8 cellular contexts compared by ENCODE assay signal in the genomic region with DNA sequence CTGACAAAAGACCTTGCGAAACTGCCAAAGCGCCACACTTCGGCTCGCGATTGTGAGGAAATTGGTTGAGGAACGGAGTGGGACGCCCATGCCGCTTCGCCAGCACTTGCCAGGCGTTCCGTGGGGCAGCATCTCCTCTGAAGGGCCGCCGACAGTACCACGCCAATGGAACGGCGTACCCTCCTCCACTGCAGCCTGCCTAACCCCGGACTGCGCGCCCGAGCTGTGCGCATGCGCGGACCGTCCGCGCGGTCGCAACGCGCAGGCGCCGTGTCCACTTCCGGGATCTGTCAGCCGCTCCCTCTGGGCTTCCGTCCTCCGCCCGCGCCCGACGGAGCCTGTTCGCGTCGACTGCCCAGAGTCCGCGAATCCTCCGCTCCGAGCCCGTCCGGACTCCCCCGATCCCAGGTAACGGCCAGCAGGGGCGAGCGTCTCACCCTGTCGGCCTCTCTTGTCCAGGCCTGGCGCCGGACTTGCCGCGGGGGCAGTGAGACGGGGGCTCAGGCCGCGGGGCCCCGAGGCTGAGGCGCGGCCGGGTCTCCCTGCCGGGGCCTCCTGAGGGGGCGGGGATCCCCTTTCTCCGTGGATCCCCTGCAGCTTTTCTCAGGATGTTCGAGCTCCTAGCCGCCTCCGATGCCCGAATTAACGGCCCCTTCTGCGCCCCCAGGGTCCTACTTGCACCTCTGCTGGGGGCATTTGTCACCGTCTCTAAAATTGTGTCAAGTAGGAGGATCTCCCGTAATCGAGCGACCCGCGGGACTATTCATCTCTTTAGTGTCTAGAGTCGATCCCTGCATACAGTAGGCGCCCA. TPM values are rescaled to one million over a fixed set of nuclear protein-coding genes. Genes with fewer than 3 reads are reported as not detected.
DNase-seq lines count a peak whose midpoint lies in the region; ATAC-seq, FAIRE-seq and TF ChIP-seq lines count a peak whose summit lies in the region.

A gene (plus strand): TSS at position 302 of the 811 bp plus-strand sequence. CDS start 7,456 bp downstream, outside the sequence.

- H3K4me3 ChIP-seq in Caco-2 (ENCODE audit: low read depth, low read length): peak within 1 kb of the TSS; percentile 73
- H3K4me3 ChIP-seq in H1 (ENCODE audit: extremely low read depth in 1 of 4, insufficient read depth in 2 of 4, low read depth in 3 of 4, low read length in 4 of 4): peak within 1 kb of the TSS; percentile 70 to 99 (median 94)
- H3K4me3 ChIP-seq in mesenchymal stem cell (ENCODE audit: insufficient read depth in 1 of 2, low read depth in 1 of 2, low read length in 2 of 2): peak within 1 kb of the TSS; percentile 82 to 90

- H3K9me3 ChIP-seq in Caco-2 (no peaks in the 10 kb centered on the region), H1 (ENCODE audit: insufficient read depth in 2 of 2, low read depth in 1 of 2, low read length in 1 of 2) (no peaks in the 10 kb centered on the region), mesenchymal stem cell (ENCODE audit: control insufficient read depth, low read length) (no peaks in the 10 kb centered on the region)

- no peak for TF ChIP-seq RAD21 in H1 (IDR thresholded peaks at IDR 0.05 in 1 of 2, conservative IDR thresholded peaks at IDR 0.05 in 1 of 2; ENCODE audit: low read depth in 2 of 2, low read length in 2 of 2)

- peaks cover 0 to 4% of the 10 kb centered on the region in 2 experiments for H4K20me1 ChIP-seq in H1 (replicated peaks in 1 of 2; ENCODE audit: control insufficient read depth in 1 of 2, insufficient read depth in 2 of 2, low read length in 2 of 2)

- TF ChIP-seq CTCF in Caco-2 (IDR thresholded peaks at IDR 0.05; ENCODE audit: insufficient read depth in 1 of 2, low read depth in 1 of 2, low read length in 1 of 2, severe bottlenecking in 1 of 2, unreplicated experiment in 1 of 2) (peak in 1 of 2 experiments; percentile 30), H1 (IDR thresholded peaks at IDR 0.05; ENCODE audit: control extremely low read depth in 1 of 3, insufficient read depth in 1 of 3, low read depth in 1 of 3, low read length in 3 of 3) (peak; percentile 0 to 25 (median 23); a peak in 2 of 4 replicates)

- H4K8ac ChIP-seq in H1 (ENCODE audit: extremely low read depth, insufficient read depth, low read length) (peak within 1 kb of the TSS; percentile 90), mesenchymal stem cell (ENCODE audit: low read length) (peak within 1 kb of the TSS; percentile 99)

- H3K27me3 Mint-ChIP-seq in Caco-2 (ENCODE audit: insufficient read depth, unreplicated experiment): no peaks in the 10 kb centered on the region

- H3K27ac Mint-ChIP-seq in Caco-2 (ENCODE audit: unreplicated experiment): peak within 1 kb of the TSS; percentile 91

- H3K79me1 ChIP-seq in H1 (ENCODE audit: low read depth, low read length) (no peaks in the 10 kb centered on the region; the same call in 1 of the 2 replicates), mesenchymal stem cell (replicated peaks; ENCODE audit: low read length, poor library complexity, severe bottlenecking) (peaks cover 6% of the 10 kb centered on the region)

- peak; percentile 92 to 93 for TF ChIP-seq POLR2A in H1 (IDR thresholded peaks at IDR 0.05; ENCODE audit: control extremely low read depth in 1 of 2, low read depth in 2 of 2, low read length in 2 of 2)

- no peak within 1 kb of the TSS for H3K23ac ChIP-seq in H1 (ENCODE audit: insufficient read length)
- H3K23ac ChIP-seq in mesenchymal stem cell (ENCODE audit: low read length in 2 of 2): peak within 1 kb of the TSS in 1 of 2 experiments; percentile 83

- CTCF ChIA-PET in Caco-2 (lab: Charles Lee) (interaction anchor here (0.5 to 0.6 kb wide), 2 partner anchors 279 to 1294 kb away, joined by 3 to 5 read pairs; no protein-coding TSS in a partner anchor), H1 (lab: Charles Lee; ENCODE audit: partially characterized antibody) (interaction anchor here (0.9 to 8.3 kb wide), 3 partner anchors 12 to 83 kb away, joined by 3 to 50 read pairs (median 3); a partner anchor contains a TSS)

- peak within 1 kb of the TSS; percentile 96 for H3K4me3 Mint-ChIP-seq in Caco-2 (ENCODE audit: unreplicated experiment)

- peak within 1 kb of the TSS; percentile 81 for H2BK120ac ChIP-seq in H1 (replicated peaks; ENCODE audit: low read depth, low read length)
- H2BK120ac ChIP-seq in mesenchymal stem cell (ENCODE audit: low read depth, low read length): no peak within 1 kb of the TSS

- H3K56ac ChIP-seq in H1 (replicated peaks; ENCODE audit: insufficient read length, low read depth, low read length): peak within 1 kb of the TSS; percentile 92

- intact Hi-C loops in Caco-2 (cut with micrococcal nuclease; ENCODE audit: unreplicated experiment): loop anchor here (5.0 kb wide), 1 partner anchor 61 kb away; no protein-coding TSS in a partner anchor

- no peaks in the 10 kb centered on the region for H3K36me3 ChIP-seq in Caco-2 (ENCODE audit: control insufficient read depth, insufficient read depth, low read length)
- H3K36me3 ChIP-seq in H1 (ENCODE audit: control insufficient read depth in 2 of 4, insufficient read depth in 4 of 4, low read length in 3 of 4): no peaks in the 10 kb centered on the region
- no peaks in the 10 kb centered on the region for H3K36me3 ChIP-seq in mesenchymal stem cell (ENCODE audit: control insufficient read depth in 1 of 2, insufficient read depth in 2 of 2, low read depth in 1 of 2, low read length in 2 of 2)

- peaks cover 0 to 38% of the 10 kb centered on the region in 2 experiments; a peak in 3 of 4 replicates for H3K79me2 ChIP-seq in H1 (ENCODE audit: control insufficient read depth in 1 of 2, insufficient read depth in 2 of 2, low read length in 2 of 2)

- peaks cover 8% of the 10 kb centered on the region for H3K4me1 ChIP-seq in Caco-2
- H3K4me1 ChIP-seq in H1 (replicated peaks in 1 of 4; ENCODE audit: control insufficient read depth in 3 of 4, insufficient read depth in 4 of 4, low read length in 3 of 4): no peaks in the 10 kb centered on the region; a peak in 2 of 7 replicates
- peaks cover 13% of the 10 kb centered on the region for H3K4me1 ChIP-seq in mesenchymal stem cell (ENCODE audit: control insufficient read depth, insufficient read depth, low read depth, low read length)

- no peaks in the 10 kb centered on the region for H3K9me3 Mint-ChIP-seq in Caco-2 (ENCODE audit: unreplicated experiment)

- POLR2A ChIA-PET in Caco-2 (lab: Charles Lee) (interaction anchor here (0.6 to 1.2 kb wide), 2 partner anchors 47 to 296 kb away, joined by 3 to 4 read pairs; no protein-coding TSS in a partner anchor), H1 (lab: Charles Lee; ENCODE audit: partially characterized antibody) (interaction anchor here (0.8 to 1.6 kb wide), 7 partner anchors 15 to 279 kb away, joined by 3 to 6 read pairs (median 3); a partner anchor contains a TSS)

- H3K23me2 ChIP-seq in H1 (ENCODE audit: low read depth, low read length): peaks cover 7% of the 10 kb centered on the region

- peak within 1 kb of the TSS; percentile 98 for H3K4ac ChIP-seq in H1 (replicated peaks; ENCODE audit: insufficient read length, low read depth, low read length)
- H3K4ac ChIP-seq in mesenchymal stem cell (ENCODE audit: low read depth in 1 of 2, low read length in 2 of 2): peak within 1 kb of the TSS; percentile 94 to 99

- peaks cover 15% of the 10 kb centered on the region for H3K4me1 Mint-ChIP-seq in Caco-2 (ENCODE audit: low read depth, unreplicated experiment)

- no peak for TF ChIP-seq EP300 in H1 (IDR thresholded peaks at IDR 0.05; ENCODE audit: borderline replicate concordance in 1 of 2, low read depth in 2 of 2, low read length in 2 of 2)

- H2AFZ ChIP-seq in H1 (ENCODE audit: low read length) (0 out of 2 replicates have a peak within 1 kb of the TSS, but pooled peaks have one; percentile 10), mesenchymal stem cell (ENCODE audit: low read depth, low read length) (peak within 1 kb of the TSS; percentile 74)

- WGBS in H1 (ENCODE audit: extremely low coverage in 1 of 2, insufficient coverage in 1 of 2, insufficient read length in 1 of 2, insufficient replicate concordance in 2 of 2, low coverage in 1 of 2, low lambda C conversion rate in 2 of 2, missing lambda C conversion rate in 1 of 2), 2 experiments: 1% methylated on average over 67 of the region's 82 CpGs; no CpG with 5 or more reads in 1 of the 2 experiments
- WGBS in mesenchymal stem cell: under 1% methylated on average over 81 of the region's 82 CpGs

- H3K27me3 ChIP-seq in Caco-2 (replicated peaks; ENCODE audit: control insufficient read depth, insufficient read depth, low read length) (no peaks in the 10 kb centered on the region), H1 (replicated peaks in 1 of 4; ENCODE audit: control insufficient read depth in 3 of 4, extremely low read depth in 1 of 4, insufficient read depth in 3 of 4, low read length in 3 of 4) (no peaks in the 10 kb centered on the region), mesenchymal stem cell (ENCODE audit: control insufficient read depth in 1 of 2, insufficient read depth in 1 of 2, low read length in 2 of 2) (no peaks in the 10 kb centered on the region)

- peak within 1 kb of the TSS; percentile 77 to 97 (median 82) for H3K9ac ChIP-seq in H1 (replicated peaks in 1 of 4; ENCODE audit: extremely low read depth in 1 of 4, low read depth in 3 of 4, low read length in 3 of 4)
- H3K9ac ChIP-seq in mesenchymal stem cell (ENCODE audit: low read length): peak within 1 kb of the TSS; percentile 93

- H2BK12ac ChIP-seq in H1 (ENCODE audit: low read depth, low read length) (no peak within 1 kb of the TSS; the same call in 1 of the 2 replicates), mesenchymal stem cell (ENCODE audit: low read length in 2 of 2) (no peak within 1 kb of the TSS)

- H3K36me3 Mint-ChIP-seq in Caco-2 (ENCODE audit: insufficient read depth, unreplicated experiment): peaks cover 16% of the 10 kb centered on the region

- no peak within 1 kb of the TSS for H3K14ac ChIP-seq in H1 (ENCODE audit: insufficient read length)
- peak within 1 kb of the TSS; percentile 29 to 98 for H3K14ac ChIP-seq in mesenchymal stem cell (ENCODE audit: low read length in 2 of 2)

- peak within 1 kb of the TSS; percentile 99 for H3K18ac ChIP-seq in H1 (ENCODE audit: extremely low read depth, low read length)
- peak within 1 kb of the TSS; percentile 94 to 97 for H3K18ac ChIP-seq in mesenchymal stem cell (ENCODE audit: low read depth in 1 of 2, low read length in 2 of 2)

- H2AK5ac ChIP-seq in H1 (ENCODE audit: low read depth, low read length): no peak within 1 kb of the TSS
- peak within 1 kb of the TSS; percentile 63 for H2AK5ac ChIP-seq in mesenchymal stem cell (ENCODE audit: low read length, severe bottlenecking)

- H4K91ac ChIP-seq in H1 (replicated peaks; ENCODE audit: insufficient read length, low read length): peak within 1 kb of the TSS; percentile 97
- peak within 1 kb of the TSS; percentile 97 for H4K91ac ChIP-seq in mesenchymal stem cell (ENCODE audit: low read length)

- H2BK20ac ChIP-seq in H1 (ENCODE audit: low read length): no peak within 1 kb of the TSS

- peak; percentile 94 to 96 for DNase-seq in Caco-2
- DNase-seq in HUDEP-2 (lab: John Stamatoyannopoulos, UW; ENCODE audit: unreplicated experiment in 76 of 76): peak in 75 of 76 experiments; percentile 24 to 92 (median 82)
- DNase-seq in NOMO-1 treated with dmso at 0.1 percent for 144 hours (lab: John Stamatoyannopoulos, UW; ENCODE audit: unreplicated experiment): peak; percentile 96
- peak; percentile 70 to 92 (median 88) for DNase-seq in activated CD8-positive, alpha-beta memory T cell treated with anti-CD3 and anti-CD28 coated beads for 48 hours (ENCODE audit: low read depth in 2 of 3, low spot score in 2 of 3)
- DNase-seq in H1 (ENCODE audit: low read depth in 1 of 2, low spot score in 2 of 2): peak; percentile 90 to 96
- peak; percentile 94 for DNase-seq in mesenchymal stem cell
- DNase-seq in stimulated activated CD8-positive, alpha-beta memory T cell treated with anti-CD3 and anti-CD28 coated beads, Interleukin-12 subunit alpha, Interleukin-12 subunit beta, amount 100 ng/mL, for 24 hours (ENCODE audit: extremely low read depth): peak; percentile 81

- ATAC-seq in GM21381 (IDR thresholded peaks at IDR 0.05; ENCODE audit: unreplicated experiment): peak; percentile 94

- H4K5ac ChIP-seq in H1 (ENCODE audit: insufficient read length, low read depth, low read length): peak within 1 kb of the TSS; percentile 99

- H3K27ac ChIP-seq in H1 (ENCODE audit: low read depth, low read length): peak within 1 kb of the TSS; percentile 74
- peak within 1 kb of the TSS; percentile 50 for H3K27ac ChIP-seq in mesenchymal stem cell (ENCODE audit: low read length, poor library complexity, severe bottlenecking)

- H2BK15ac ChIP-seq in H1 (ENCODE audit: low read length) (no peak within 1 kb of the TSS), mesenchymal stem cell (ENCODE audit: low read depth, poor library complexity, severe bottlenecking) (peak within 1 kb of the TSS; percentile 44)

- H2BK5ac ChIP-seq in H1 (ENCODE audit: low read depth, low read length) (peak within 1 kb of the TSS; percentile 96), mesenchymal stem cell (ENCODE audit: low read depth, low read length, poor library complexity, severe bottlenecking) (no peak within 1 kb of the TSS)

- no peak for FAIRE-seq in H1 (lab: Jason Lieb, UNC)

- H3K4me2 ChIP-seq in H1 (ENCODE audit: insufficient read depth in 1 of 2, low read depth in 2 of 2, low read length in 2 of 2) (peak within 1 kb of the TSS; percentile 72 to 75), mesenchymal stem cell (ENCODE audit: low read length, poor library complexity, severe bottlenecking) (peak within 1 kb of the TSS; percentile 98)

- BruUV-seq in Caco-2 (replicated peaks; lab: Mats Ljungman, UMichigan): no TSS peak

RNA-seq across cellular contexts. Expression of the gene that starts here (rescaled TPM):
- total RNA-seq in Caco-2 (2022): 190 and 201 TPM in 2 replicates
- total RNA-seq in H1 (2021; fragmentation: NEBNext Ultra II Directional; extraction: Animal tissue kit (Norgen Biotek cat#: 25700)): 147 and 155 TPM in 2 replicates
- polyA plus RNA-seq in H1 (2011; rRNA removed): 123 and 140 TPM in 2 replicates
- polyA plus RNA-seq in H1 (2011; cell fraction: cytosol; rRNA removed): 115 TPM
- 109 TPM for polyA plus RNA-seq in H1 (2011; cell fraction: nucleus; rRNA removed)
- polyA plus RNA-seq in H1 (2012, experiment 1 of 2): 124 to 146 TPM (median 139 TPM) in 4 replicates
- polyA plus RNA-seq in H1 (2012, experiment 2 of 2): 134 TPM
- polyA plus RNA-seq in H1 (2013, experiment 1 of 2): 173 TPM
- 185 TPM for polyA plus RNA-seq in H1 (2013, experiment 2 of 2)
- 107 and 108 TPM in 2 replicates for polyA minus RNA-seq in H1 (2011; rRNA and poly(A)+ RNA removed)
- polyA minus RNA-seq in H1 (2011; cell fraction: cytosol; rRNA and poly(A)+ RNA removed): 49.9 TPM
- polyA minus RNA-seq in H1 (2011; cell fraction: nucleus; rRNA and poly(A)+ RNA removed): 47.1 TPM
- 293 TPM for polyA plus RNA-seq in mesenchymal stem cell (2013, experiment 1 of 2)
- 307 TPM for polyA plus RNA-seq in mesenchymal stem cell (2013, experiment 2 of 2)

Comparison
In these comparisons a context has a peak if more than half of its experiments do, and no peak if none do; other contexts are left out.
1. Peak in every context shown above with its lines: DNase-seq, ATAC-seq, H3K4me3 ChIP-seq and H3K27ac ChIP-seq.